In genomic region chrX:789096-789495, GRCh38 we compare ENCODE assay signal across 18 cellular contexts.
DNase-seq lines count a peak whose midpoint lies in the region; ATAC-seq and TF ChIP-seq lines count a peak whose summit lies in the region.
"Had no signal": no experiment of that assay in that cellular context is flagged by ENCODE, and none has a peak within 500 bp of the region (broad histone marks: within the 10 kb centered on the region; RNA-seq: fewer than 3 reads in every experiment).

No MANE protein-coding gene starts in this region.

- H3K27me3 ChIP-seq in NT2/D1 (ENCODE audit: insufficient read depth, insufficient read length): peaks cover 9% of the 10 kb centered on the region
- H3K27me3 ChIP-seq in left lung: peaks cover 7 to 72% of the 10 kb centered on the region in 2 donors

- no peak overlapping the region for H3K27ac ChIP-seq in left lung
- H3K27ac ChIP-seq: HL-60 had no signal

- H3K36me3 ChIP-seq in NT2/D1 (ENCODE audit: insufficient read depth, insufficient read length, low read length) (no peaks in the 10 kb centered on the region), left lung (no peaks in the 10 kb centered on the region)

- peaks cover 18% of the 10 kb centered on the region for H3K4me1 ChIP-seq in NT2/D1 (ENCODE audit: insufficient read depth, insufficient read length)
- no peaks in the 10 kb centered on the region for H3K4me1 ChIP-seq in left lung

- ATAC-seq in left lobe of liver: no peak
- ATAC-seq in left lung: no peak
- ATAC-seq: Right ventricle myocardium inferior had no signal

- H3K9ac ChIP-seq in NT2/D1 (ENCODE audit: insufficient read length, low read depth): peak overlapping the region; percentile 56

- peak; percentile 38 for DNase-seq in activated effector memory CD4-positive, alpha-beta T cell treated with anti-CD3 and anti-CD28 coated beads, Interleukin-2, amount 50 U/mL, for 16 hours
- no peak for DNase-seq in activated effector memory CD4-positive, alpha-beta T cell treated with Interleukin-2 at 50 U/mL for 16 hours
- DNase-seq in NT2/D1 (ENCODE audit: low read depth, low spot score): no peak
- DNase-seq in left lobe of liver (ENCODE audit: low spot score): peak; percentile 2
- peak; percentile 5 for DNase-seq in ureter (ENCODE audit: low spot score)
- DNase-seq in left lung: no peak
- no peak for DNase-seq in kidney tubule cell (ENCODE audit: low spot score)
- no peak for DNase-seq in AG08395 (ENCODE audit: low spot score)
- DNase-seq: DMS79, HFFc6, KBM-7, MM.1S, NCI-H1092, NCI-H1436 treated with DMSO at 0.1 percent for 48 hours, NCI-H2029, NCI-H524 treated with DMSO at 0.1 percent for 48 hours had no signal

- TF ChIP-seq CTCF in left lung (IDR thresholded peaks at IDR 0.05): no peak

- no peak overlapping the region for H3K4me3 ChIP-seq in NT2/D1 (ENCODE audit: insufficient read length, low read depth)
- no peak overlapping the region for H3K4me3 ChIP-seq in left lung

- H3K9me3 ChIP-seq in NT2/D1 (ENCODE audit: insufficient read depth, low read length): no peaks in the 10 kb centered on the region
- no peaks in the 10 kb centered on the region for H3K9me3 ChIP-seq in left lung

- intact Hi-C loops in left lung (cut with DNase I): no loop called here

Comparison
In these comparisons a context has a peak if more than half of its experiments do, and no peak if none do; other contexts are left out.
1. DNase-seq: peak in activated effector memory CD4-positive, alpha-beta T cell treated with anti-CD3 and anti-CD28 coated beads, Interleukin-2, amount 50 U/mL, for 16 hours (single experiment), left lobe of liver (single experiment) and ureter (single experiment); none in activated effector memory CD4-positive, alpha-beta T cell treated with Interleukin-2 at 50 U/mL for 16 hours (single experiment), NT2/D1 (single experiment), left lung (0 of 2), kidney tubule cell (single experiment) and AG08395 (single experiment).